ENCODE assay signal across 30 cellular contexts in the genomic region with DNA sequence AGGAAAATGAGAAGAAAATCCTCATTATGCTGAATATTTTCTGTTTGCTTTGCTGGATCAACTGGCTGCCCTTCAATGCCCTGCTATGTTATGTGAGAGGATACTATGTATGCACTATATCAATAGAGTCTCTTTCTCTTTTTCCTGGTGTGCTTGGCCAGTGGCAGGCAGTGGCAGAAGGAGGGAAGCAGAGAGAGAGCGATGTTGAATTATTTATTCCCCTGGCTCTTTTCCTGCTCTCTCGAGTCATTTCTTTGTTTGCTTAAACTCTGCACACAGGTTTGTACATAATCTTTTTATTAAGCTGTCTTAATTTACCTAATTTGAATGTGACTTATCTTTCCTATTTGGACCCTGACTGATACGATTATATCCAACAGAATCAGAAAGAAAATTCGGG.
"Had no signal": no experiment of that assay in that cellular context is flagged by ENCODE, and none has a peak within 500 bp of the region (broad histone marks: within the 10 kb centered on the region; RNA-seq: fewer than 3 reads in every experiment).

No MANE protein-coding gene starts in this region.

- ATAC-seq: activated CD4-positive, CD25-positive, alpha-beta regulatory T cell treated with anti-CD3 and anti-CD28 coated beads, Interleukin-2, amount 50 U/mL, for 24 hours; gastrocnemius medialis; left cardiac atrium; naive thymus-derived CD4-positive, alpha-beta T cell; stimulated activated memory B cell treated with anti-CD40 and anti-IgM and Interleukin-4, amounts not matched to agents 10 μg/mL and 1 μg/mL and 100 μg/mL, for 72 hours; stimulated activated naive CD8-positive, alpha-beta T cell treated with anti-CD3 and anti-CD28 coated beads, Interleukin-15, amount 100 ng/mL, for 72 hours had no signal

- DNase-seq: activated CD4-positive, alpha-beta memory T cell treated with anti-CD3 and anti-CD28 coated beads for 36 hours; activated CD4-positive, alpha-beta T cell treated with anti-CD3 and anti-CD28 coated beads for 48 hours; activated CD8-positive, alpha-beta memory T cell treated with anti-CD3 and anti-CD28 coated beads, Interleukin-2, amount 50 U/mL, for 48 hours; activated gamma-delta T cell; activated naive CD4-positive, alpha-beta T cell treated with anti-CD3 and anti-CD28 coated beads, Interleukin-2, amount 10 ng/mL, durations not matched to agents 7 days and 5 days; activated naive CD8-positive, alpha-beta T cell treated with anti-CD3 and anti-CD28 coated beads, Interleukin-2, amount 10 ng/mL, durations not matched to agents 7 days and 5 days; activated T-cell treated with anti-CD3 and anti-CD28 coated beads, Interleukin-2, amount 50 U/mL, for 24 hours; dorsolateral prefrontal cortex; effector memory CD4-positive, alpha-beta T cell; erythroblast; gastrocnemius medialis; hippocampal formation; left cardiac atrium; midbrain; naive thymus-derived CD4-positive, alpha-beta T cell; ovary; retina; sigmoid colon; small intestine; stimulated activated CD4-positive, alpha-beta T cell treated with anti-CD3 and anti-CD28 coated beads, Interleukin-4, amount 100 ng/mL, for 24 hours; stimulated activated naive CD8-positive, alpha-beta T cell treated with anti-CD3 and anti-CD28 coated beads, Interleukin-15, amount 100 ng/mL, for 72 hours; T-helper 9 cell; uterus; WERI-Rb-1 had no signal

- H3K27ac ChIP-seq: ascending aorta, cardiac muscle cell, coronary artery, dorsolateral prefrontal cortex, gastrocnemius medialis, ovary, prostate gland, sigmoid colon, uterus, WERI-Rb-1 had no signal
